ENCODE assay signal across 8 cellular contexts in the genomic region with DNA sequence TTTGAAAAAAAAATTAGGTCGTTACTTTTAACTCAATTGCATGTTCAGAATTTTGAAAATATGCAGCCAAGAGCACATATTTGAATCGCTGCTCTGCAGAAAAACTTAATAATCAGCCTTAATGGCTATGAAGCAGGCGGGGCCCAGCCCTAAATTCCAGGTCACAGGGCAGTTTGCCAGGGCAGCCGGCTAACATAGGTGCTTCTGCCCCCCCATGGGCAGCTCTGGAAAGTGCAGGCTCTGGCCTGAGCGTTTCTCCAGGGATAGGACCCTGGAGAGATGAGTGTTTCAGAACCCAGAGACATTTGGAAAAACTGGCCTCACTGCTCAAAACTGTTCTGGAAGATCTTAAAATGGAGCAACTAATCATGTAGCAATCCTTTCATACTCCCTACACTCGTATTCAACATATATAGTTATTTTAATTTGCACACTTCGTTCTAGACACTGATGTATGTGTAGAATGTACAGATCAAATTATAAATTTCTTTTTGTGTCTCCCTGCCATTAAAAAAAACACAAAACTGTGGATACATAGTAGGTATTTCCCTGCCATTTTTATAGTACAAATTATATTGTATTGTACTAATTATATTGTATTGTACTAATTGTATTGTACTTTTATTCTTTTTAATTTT. TPM values are rescaled to one million over a fixed set of nuclear protein-coding genes. Genes with fewer than 3 reads are reported as not detected.
DNase-seq lines count a peak whose midpoint lies in the region; ATAC-seq, FAIRE-seq and TF ChIP-seq lines count a peak whose summit lies in the region.

No MANE protein-coding gene starts in this region.

- H3K27ac Mint-ChIP-seq in HFFc6 = 0 out of 2 replicates have a peak overlapping the region, but pooled peaks have one; percentile 2

- no peaks in the 10 kb centered on the region for H3K36me3 Mint-ChIP-seq in HFFc6 (ENCODE audit: low read depth)

- no peak for ATAC-seq in HG03025 (IDR thresholded peaks at IDR 0.05; ENCODE audit: low FRiP score, unreplicated experiment)

- H3K4me3 Mint-ChIP-seq in HFFc6 = no peak overlapping the region

- no peak for FAIRE-seq in bronchial epithelial cell (lab: Jason Lieb, UNC)

- TF ChIP-seq CTCF in HFFc6 (IDR thresholded peaks at IDR 0.05) = peak; percentile 93
- peak; percentile 89 for TF ChIP-seq CTCF in bronchial epithelial cell (IDR thresholded peaks at IDR 0.05; ENCODE audit: insufficient read depth, low read length, severe bottlenecking)
- TF ChIP-seq CTCF in kidney epithelial cell (IDR thresholded peaks at IDR 0.05; ENCODE audit: insufficient read depth, low read length, poor library complexity, severe bottlenecking) = peak; percentile 94

- no peaks in the 10 kb centered on the region for H3K9me3 Mint-ChIP-seq in HFFc6

- H3K4me1 Mint-ChIP-seq in HFFc6 (ENCODE audit: low read depth) = peaks cover 12% of the 10 kb centered on the region

- peak; percentile 64 for DNase-seq in DMS114 treated with DMSO at 0.1 percent for 48 hours (lab: John Stamatoyannopoulos, UW; ENCODE audit: unreplicated experiment)
- peak; percentile 72 for DNase-seq in HFFc6
- DNase-seq in NCI-H226 = peak; percentile 61
- DNase-seq in activated CD4-positive, CD25-positive, alpha-beta regulatory T cell (lab: John Stamatoyannopoulos, UW) = peak; percentile 48 to 67 (median 50)
- DNase-seq in bronchial epithelial cell (ENCODE audit: low read depth) = peak; percentile 63
- no peak for DNase-seq in kidney epithelial cell (ENCODE audit: low read depth)
- peak; percentile 71 to 73 for DNase-seq in stimulated activated CD4-positive, alpha-beta T cell treated with anti-CD3 and anti-CD28 coated beads, Interleukin-1b, Interleukin-23, amount 100 ng/mL, for 4 hours (ENCODE audit: low read depth in 2 of 2)

- no peaks in the 10 kb centered on the region; the same call in 1 of the 2 replicates for H3K27me3 Mint-ChIP-seq in HFFc6 (ENCODE audit: insufficient read depth)

- no peaks in the 10 kb centered on the region for H3K27me3 ChIP-seq in bronchial epithelial cell (ENCODE audit: control insufficient read depth, insufficient read depth, low read length)
- H3K27me3 ChIP-seq in kidney epithelial cell (ENCODE audit: control insufficient read depth, insufficient read depth, low read length) = no peaks in the 10 kb centered on the region

- no peaks in the 10 kb centered on the region for H3K36me3 ChIP-seq in bronchial epithelial cell (ENCODE audit: control insufficient read depth, insufficient read depth, low read length)
- no peaks in the 10 kb centered on the region for H3K36me3 ChIP-seq in kidney epithelial cell (ENCODE audit: control insufficient read depth, insufficient read depth, low read length)

- H3K4me3 ChIP-seq in bronchial epithelial cell (ENCODE audit: low read depth, low read length) = no peak overlapping the region
- H3K4me3 ChIP-seq in kidney epithelial cell (ENCODE audit: low read depth, low read length) = no peak overlapping the region

RNA-seq across cellular contexts. Expression of gene PTGR2, which starts 26.0 kb away (rescaled TPM):
- total RNA-seq in HFFc6 (2021; fragmentation: NEBNext Ultra II Directional; extraction: Animal tissue kit (Norgen Biotek cat#: 25700)) = 1 to 10 TPM; 4.2 to 7.5 (median 6.4) TPM
- 5.8 and 7.2 TPM in 2 replicates for total RNA-seq in bronchial epithelial cell
- 5.7 and 7.0 TPM in 2 replicates for total RNA-seq in kidney epithelial cell
